In the genomic region with DNA sequence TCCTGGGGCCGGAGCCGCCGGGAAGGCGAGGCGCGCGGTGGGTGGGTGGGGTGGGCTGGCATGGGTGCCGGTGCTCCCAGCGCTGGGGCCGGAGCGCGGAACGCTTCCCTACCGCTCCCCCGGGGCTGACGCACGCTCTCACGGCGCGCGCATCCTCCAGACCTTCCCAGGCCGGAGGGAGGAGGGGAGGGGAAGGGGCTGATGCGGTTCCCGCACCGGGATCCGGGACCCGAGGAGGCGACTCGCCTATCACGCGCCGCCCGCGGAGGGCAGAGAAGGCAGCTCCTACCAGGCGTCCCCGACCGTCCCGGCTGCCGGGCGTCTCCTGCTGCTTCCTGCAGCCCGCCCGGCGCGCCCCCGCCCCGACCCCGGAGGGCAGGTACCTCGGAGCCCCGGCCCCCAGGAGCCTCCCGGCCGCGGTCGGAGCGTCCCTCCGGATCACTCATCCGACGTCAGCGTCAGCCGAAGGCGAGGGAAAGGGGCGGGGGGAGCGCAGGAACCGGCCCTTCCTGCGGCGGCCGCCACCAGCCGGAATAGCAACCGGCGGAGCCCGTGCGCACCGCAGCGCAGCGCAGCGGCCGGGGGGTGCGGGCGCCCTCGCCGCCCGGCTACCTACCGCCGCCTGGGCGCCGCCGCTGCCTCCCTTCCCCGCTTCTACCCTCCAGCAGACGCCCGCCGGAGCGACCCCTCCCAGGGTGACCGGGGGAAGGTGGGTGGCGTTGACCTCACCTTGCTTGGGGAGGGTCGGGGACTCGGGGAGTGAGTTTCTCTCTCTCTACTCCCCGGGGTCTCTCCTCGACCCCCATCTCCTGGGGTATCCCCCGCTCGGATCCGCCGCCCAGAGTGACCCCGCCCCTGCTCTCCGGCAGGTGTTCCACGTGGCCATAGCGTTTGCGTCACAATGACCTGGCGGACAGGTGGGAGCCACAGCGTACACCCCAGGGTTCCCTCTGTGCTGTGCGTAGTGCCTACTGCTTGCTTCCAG, we compare ENCODE assay signal across 1 cellular context.
A peak's percentile ranks its signal among the peaks of the same experiment; 100 is the strongest.
TF ChIP-seq lines count a peak whose summit lies in the region.

A gene (minus strand): TSS at position 457 of the 985 bp plus-strand sequence. CDS start 26,241 bp downstream, outside the sequence.

TF ChIP-seq in K562, 482 proteins besides CTCF, POLR2A, EP300 and RAD21 (continued from another document and continues in another):
- TF ChIP-seq, protein P1, sequence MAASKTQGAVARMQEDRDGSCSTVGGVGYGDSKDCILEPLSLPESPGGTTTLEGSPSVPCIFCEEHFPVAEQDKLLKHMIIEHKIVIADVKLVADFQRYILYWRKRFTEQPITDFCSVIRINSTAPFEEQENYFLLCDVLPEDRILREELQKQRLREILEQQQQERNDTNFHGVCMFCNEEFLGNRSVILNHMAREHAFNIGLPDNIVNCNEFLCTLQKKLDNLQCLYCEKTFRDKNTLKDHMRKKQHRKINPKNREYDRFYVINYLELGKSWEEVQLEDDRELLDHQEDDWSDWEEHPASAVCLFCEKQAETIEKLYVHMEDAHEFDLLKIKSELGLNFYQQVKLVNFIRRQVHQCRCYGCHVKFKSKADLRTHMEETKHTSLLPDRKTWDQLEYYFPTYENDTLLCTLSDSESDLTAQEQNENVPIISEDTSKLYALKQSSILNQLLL (CRISPR knock-in tag; IDR thresholded peaks at IDR 0.05; ENCODE audit: borderline replicate concordance): no peak
- TF ChIP-seq CBX2 (IDR thresholded peaks at IDR 0.05; ENCODE audit: insufficient read depth, low read length, poor library complexity, severe bottlenecking): no peak
- TF ChIP-seq ZNF77 (CRISPR knock-in tag; IDR thresholded peaks at IDR 0.05): no peak
- TF ChIP-seq ZNF239 (CRISPR knock-in tag; IDR thresholded peaks at IDR 0.05): no peak
- TF ChIP-seq, protein P2, sequence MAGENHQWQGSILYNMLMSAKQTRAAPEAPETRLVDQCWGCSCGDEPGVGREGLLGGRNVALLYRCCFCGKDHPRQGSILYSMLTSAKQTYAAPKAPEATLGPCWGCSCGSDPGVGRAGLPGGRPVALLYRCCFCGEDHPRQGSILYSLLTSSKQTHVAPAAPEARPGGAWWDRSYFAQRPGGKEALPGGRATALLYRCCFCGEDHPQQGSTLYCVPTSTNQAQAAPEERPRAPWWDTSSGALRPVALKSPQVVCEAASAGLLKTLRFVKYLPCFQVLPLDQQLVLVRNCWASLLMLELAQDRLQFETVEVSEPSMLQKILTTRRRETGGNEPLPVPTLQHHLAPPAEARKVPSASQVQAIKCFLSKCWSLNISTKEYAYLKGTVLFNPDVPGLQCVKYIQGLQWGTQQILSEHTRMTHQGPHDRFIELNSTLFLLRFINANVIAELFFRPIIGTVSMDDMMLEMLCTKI (IDR thresholded peaks at IDR 0.05; ENCODE audit: partially characterized antibody): no peak
- TF ChIP-seq PTBP1 (IDR thresholded peaks at IDR 0.05; ENCODE audit: low read depth, low read length): no peak
- TF ChIP-seq HIVEP1 (CRISPR knock-in tag; IDR thresholded peaks at IDR 0.05): no peak
- TF ChIP-seq FOXA1 (IDR thresholded peaks at IDR 0.05; ENCODE audit: borderline replicate concordance): no peak
- no peak for TF ChIP-seq ETS2 (tag; IDR thresholded peaks at IDR 0.05; ENCODE audit: borderline replicate concordance, poor library complexity, severe bottlenecking)
- no peak for TF ChIP-seq ZNF175 (CRISPR knock-in tag; IDR thresholded peaks at IDR 0.05; ENCODE audit: low read depth)
- no peak for TF ChIP-seq CCNT2 (IDR thresholded peaks at IDR 0.05; ENCODE audit: borderline replicate concordance, extremely low read depth, insufficient read length, low read depth, low read length)
- TF ChIP-seq BRD9 (IDR thresholded peaks at IDR 0.05; ENCODE audit: low read depth, partially characterized antibody): no peak
- no peak for TF ChIP-seq COPS2 (conservative IDR thresholded peaks at IDR 0.05)
- TF ChIP-seq XRCC4 (IDR thresholded peaks at IDR 0.05; ENCODE audit: extremely low read depth, insufficient read depth, insufficient read length): no peak
- TF ChIP-seq, protein P3, sequence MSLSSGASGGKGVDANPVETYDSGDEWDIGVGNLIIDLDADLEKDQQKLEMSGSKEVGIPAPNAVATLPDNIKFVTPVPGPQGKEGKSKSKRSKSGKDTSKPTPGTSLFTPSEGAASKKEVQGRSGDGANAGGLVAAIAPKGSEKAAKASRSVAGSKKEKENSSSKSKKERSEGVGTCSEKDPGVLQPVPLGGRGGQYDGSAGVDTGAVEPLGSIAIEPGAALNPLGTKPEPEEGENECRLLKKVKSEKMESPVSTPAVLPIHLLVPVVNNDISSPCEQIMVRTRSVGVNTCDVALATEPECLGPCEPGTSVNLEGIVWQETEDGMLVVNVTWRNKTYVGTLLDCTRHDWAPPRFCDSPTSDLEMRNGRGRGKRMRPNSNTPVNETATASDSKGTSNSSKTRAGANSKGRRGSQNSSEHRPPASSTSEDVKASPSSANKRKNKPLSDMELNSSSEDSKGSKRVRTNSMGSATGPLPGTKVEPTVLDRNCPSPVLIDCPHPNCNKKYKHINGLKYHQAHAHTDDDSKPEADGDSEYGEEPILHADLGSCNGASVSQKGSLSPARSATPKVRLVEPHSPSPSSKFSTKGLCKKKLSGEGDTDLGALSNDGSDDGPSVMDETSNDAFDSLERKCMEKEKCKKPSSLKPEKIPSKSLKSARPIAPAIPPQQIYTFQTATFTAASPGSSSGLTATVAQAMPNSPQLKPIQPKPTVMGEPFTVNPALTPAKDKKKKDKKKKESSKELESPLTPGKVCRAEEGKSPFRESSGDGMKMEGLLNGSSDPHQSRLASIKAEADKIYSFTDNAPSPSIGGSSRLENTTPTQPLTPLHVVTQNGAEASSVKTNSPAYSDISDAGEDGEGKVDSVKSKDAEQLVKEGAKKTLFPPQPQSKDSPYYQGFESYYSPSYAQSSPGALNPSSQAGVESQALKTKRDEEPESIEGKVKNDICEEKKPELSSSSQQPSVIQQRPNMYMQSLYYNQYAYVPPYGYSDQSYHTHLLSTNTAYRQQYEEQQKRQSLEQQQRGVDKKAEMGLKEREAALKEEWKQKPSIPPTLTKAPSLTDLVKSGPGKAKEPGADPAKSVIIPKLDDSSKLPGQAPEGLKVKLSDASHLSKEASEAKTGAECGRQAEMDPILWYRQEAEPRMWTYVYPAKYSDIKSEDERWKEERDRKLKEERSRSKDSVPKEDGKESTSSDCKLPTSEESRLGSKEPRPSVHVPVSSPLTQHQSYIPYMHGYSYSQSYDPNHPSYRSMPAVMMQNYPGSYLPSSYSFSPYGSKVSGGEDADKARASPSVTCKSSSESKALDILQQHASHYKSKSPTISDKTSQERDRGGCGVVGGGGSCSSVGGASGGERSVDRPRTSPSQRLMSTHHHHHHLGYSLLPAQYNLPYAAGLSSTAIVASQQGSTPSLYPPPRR (CRISPR knock-in tag; IDR thresholded peaks at IDR 0.05; ENCODE audit: borderline replicate concordance): no peak
- no peak for TF ChIP-seq ZKSCAN3 (CRISPR knock-in tag; IDR thresholded peaks at IDR 0.05)
- TF ChIP-seq MBD2 (IDR thresholded peaks at IDR 0.05; ENCODE audit: borderline replicate concordance, low read depth): no peak
- TF ChIP-seq KDM2B (CRISPR knock-in tag; IDR thresholded peaks at IDR 0.05): no peak
- TF ChIP-seq WHSC1 (IDR thresholded peaks at IDR 0.05; ENCODE audit: low read length): no peak
- TF ChIP-seq ZNF561 (CRISPR knock-in tag; conservative IDR thresholded peaks at IDR 0.05): no peak
- no peak for TF ChIP-seq HDAC2 (IDR thresholded peaks at IDR 0.05)
- TF ChIP-seq PTTG1 (tag; IDR thresholded peaks at IDR 0.05; ENCODE audit: low read depth): no peak
- TF ChIP-seq POLR2H (tag; IDR thresholded peaks at IDR 0.05; ENCODE audit: low read depth): peak; percentile 21
- TF ChIP-seq PHB (CRISPR knock-in tag; IDR thresholded peaks at IDR 0.05): no peak
- no peak for TF ChIP-seq KLF13 (tag; IDR thresholded peaks at IDR 0.05; ENCODE audit: borderline replicate concordance, low read depth)
- TF ChIP-seq, protein P4, sequence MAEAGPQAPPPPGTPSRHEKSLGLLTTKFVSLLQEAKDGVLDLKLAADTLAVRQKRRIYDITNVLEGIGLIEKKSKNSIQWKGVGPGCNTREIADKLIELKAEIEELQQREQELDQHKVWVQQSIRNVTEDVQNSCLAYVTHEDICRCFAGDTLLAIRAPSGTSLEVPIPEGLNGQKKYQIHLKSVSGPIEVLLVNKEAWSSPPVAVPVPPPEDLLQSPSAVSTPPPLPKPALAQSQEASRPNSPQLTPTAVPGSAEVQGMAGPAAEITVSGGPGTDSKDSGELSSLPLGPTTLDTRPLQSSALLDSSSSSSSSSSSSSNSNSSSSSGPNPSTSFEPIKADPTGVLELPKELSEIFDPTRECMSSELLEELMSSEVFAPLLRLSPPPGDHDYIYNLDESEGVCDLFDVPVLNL (CRISPR knock-in tag; IDR thresholded peaks at IDR 0.05; ENCODE audit: low read depth): no peak
- no peak for TF ChIP-seq RBM14 (IDR thresholded peaks at IDR 0.05; ENCODE audit: borderline replicate concordance, insufficient read depth, low read depth, low read length)
- TF ChIP-seq CBFA2T3 (IDR thresholded peaks at IDR 0.05): no peak
- no peak for TF ChIP-seq DACH1 (IDR thresholded peaks at IDR 0.05; ENCODE audit: partially characterized antibody)
- peak; percentile 40; the same call in 1 of the 2 replicates for TF ChIP-seq ZNF644 (tag; IDR thresholded peaks at IDR 0.05; ENCODE audit: low read depth)
- TF ChIP-seq, protein P5, sequence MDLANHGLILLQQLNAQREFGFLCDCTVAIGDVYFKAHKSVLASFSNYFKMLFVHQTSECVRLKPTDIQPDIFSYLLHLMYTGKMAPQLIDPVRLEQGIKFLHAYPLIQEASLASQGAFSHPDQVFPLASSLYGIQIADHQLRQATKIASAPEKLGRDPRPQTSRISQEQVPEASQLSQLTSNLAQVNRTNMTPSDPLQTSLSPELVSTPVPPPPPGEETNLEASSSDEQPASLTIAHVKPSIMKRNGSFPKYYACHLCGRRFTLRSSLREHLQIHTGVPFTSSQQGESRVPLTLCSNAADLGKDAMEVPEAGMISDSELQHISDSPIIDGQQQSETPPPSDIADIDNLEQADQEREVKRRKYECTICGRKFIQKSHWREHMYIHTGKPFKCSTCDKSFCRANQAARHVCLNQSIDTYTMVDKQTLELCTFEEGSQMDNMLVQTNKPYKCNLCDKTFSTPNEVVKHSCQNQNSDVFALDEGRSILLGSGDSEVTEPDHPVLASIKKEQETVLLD (IDR thresholded peaks at IDR 0.05): no peak
- peak; percentile 68 for TF ChIP-seq SUPT5H (IDR thresholded peaks at IDR 0.05)
- TF ChIP-seq ETV1 (tag; conservative IDR thresholded peaks at IDR 0.05; ENCODE audit: low read depth): no peak; the same call in 1 of the 2 replicates
- no peak for TF ChIP-seq ZNF274 (IDR thresholded peaks at IDR 0.05; ENCODE audit: borderline replicate concordance, low read depth, low read length)
- no peak for TF ChIP-seq RBM22 (IDR thresholded peaks at IDR 0.05; ENCODE audit: low read depth, low read length, poor library complexity, severe bottlenecking)
- no peak for TF ChIP-seq SREBF2 (CRISPR knock-in tag; IDR thresholded peaks at IDR 0.05)
- TF ChIP-seq NR2F6 (CRISPR knock-in tag; IDR thresholded peaks at IDR 0.05): no peak
- TF ChIP-seq U2AF2 (optimal IDR thresholded peaks at IDR 0.05; ENCODE audit: low read depth, low read length): no peak
- TF ChIP-seq ZNF224 (CRISPR knock-in tag; IDR thresholded peaks at IDR 0.05): no peak
- TF ChIP-seq JUNB (CRISPR knock-in tag; conservative IDR thresholded peaks at IDR 0.05): no peak
- TF ChIP-seq, protein P6, sequence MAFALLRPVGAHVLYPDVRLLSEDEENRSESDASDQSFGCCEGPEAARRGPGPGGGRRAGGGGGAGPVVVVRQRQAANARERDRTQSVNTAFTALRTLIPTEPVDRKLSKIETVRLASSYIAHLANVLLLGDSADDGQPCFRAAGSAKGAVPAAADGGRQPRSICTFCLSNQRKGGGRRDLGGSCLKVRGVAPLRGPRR (CRISPR knock-in tag; IDR thresholded peaks at IDR 0.05): no peak
- no peak for TF ChIP-seq CSDE1 (IDR thresholded peaks at IDR 0.05)
- no peak for TF ChIP-seq SP2 (IDR thresholded peaks at IDR 0.05; ENCODE audit: extremely low read depth, low read depth, low read length, poor library complexity, severe bottlenecking)
- TF ChIP-seq RBM34 (IDR thresholded peaks at IDR 0.05; ENCODE audit: borderline replicate concordance, insufficient read depth, low read length): no peak
- TF ChIP-seq MCM7 (IDR thresholded peaks at IDR 0.05): no peak
- no peak for TF ChIP-seq FOXK2 (conservative IDR thresholded peaks at IDR 0.05 in 1 of 2, IDR thresholded peaks at IDR 0.05 in 1 of 2; ENCODE audit: low read depth in 2 of 2)
- TF ChIP-seq, protein P7, sequence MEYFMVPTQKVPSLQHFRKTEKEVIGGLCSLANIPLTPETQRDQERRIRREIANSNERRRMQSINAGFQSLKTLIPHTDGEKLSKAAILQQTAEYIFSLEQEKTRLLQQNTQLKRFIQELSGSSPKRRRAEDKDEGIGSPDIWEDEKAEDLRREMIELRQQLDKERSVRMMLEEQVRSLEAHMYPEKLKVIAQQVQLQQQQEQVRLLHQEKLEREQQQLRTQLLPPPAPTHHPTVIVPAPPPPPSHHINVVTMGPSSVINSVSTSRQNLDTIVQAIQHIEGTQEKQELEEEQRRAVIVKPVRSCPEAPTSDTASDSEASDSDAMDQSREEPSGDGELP (CRISPR knock-in tag; IDR thresholded peaks at IDR 0.05; ENCODE audit: borderline replicate concordance): peak; percentile 71
- no peak for TF ChIP-seq MECOM (CRISPR knock-in tag; IDR thresholded peaks at IDR 0.05)
- TF ChIP-seq SMAD2 (IDR thresholded peaks at IDR 0.05; ENCODE audit: low read depth, low read length): no peak
- TF ChIP-seq, protein P8, sequence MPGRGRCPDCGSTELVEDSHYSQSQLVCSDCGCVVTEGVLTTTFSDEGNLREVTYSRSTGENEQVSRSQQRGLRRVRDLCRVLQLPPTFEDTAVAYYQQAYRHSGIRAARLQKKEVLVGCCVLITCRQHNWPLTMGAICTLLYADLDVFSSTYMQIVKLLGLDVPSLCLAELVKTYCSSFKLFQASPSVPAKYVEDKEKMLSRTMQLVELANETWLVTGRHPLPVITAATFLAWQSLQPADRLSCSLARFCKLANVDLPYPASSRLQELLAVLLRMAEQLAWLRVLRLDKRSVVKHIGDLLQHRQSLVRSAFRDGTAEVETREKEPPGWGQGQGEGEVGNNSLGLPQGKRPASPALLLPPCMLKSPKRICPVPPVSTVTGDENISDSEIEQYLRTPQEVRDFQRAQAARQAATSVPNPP (IDR thresholded peaks at IDR 0.05; ENCODE audit: borderline replicate concordance, insufficient read depth, insufficient read length): no peak
- TF ChIP-seq SMC3 (conservative IDR thresholded peaks at IDR 0.05; ENCODE audit: insufficient read depth, low read depth, low read length): no peak
